ENCODE assay signal across 18 cellular contexts in genomic region chr6:42155293-42155692, GRCh38. TPM values are rescaled to one million over a fixed set of nuclear protein-coding genes. Genes with fewer than 3 reads are reported as not detected.
DNase-seq lines count a peak whose midpoint lies in the region; ATAC-seq and TF ChIP-seq lines count a peak whose summit lies in the region.
"Had no signal": no experiment of that assay in that cellular context is flagged by ENCODE, and none has a peak within 500 bp of the region (broad histone marks: within the 10 kb centered on the region; RNA-seq: fewer than 3 reads in every experiment).

No MANE protein-coding gene starts in this region.

- H3K27ac Mint-ChIP-seq in stimulated activated naive CD8-positive, alpha-beta T cell treated with anti-CD3 and anti-CD28 coated beads, Interleukin-15, amount 100 ng/mL, for 72 hours, result peak overlapping the region; percentile 28 to 57
- H3K27ac Mint-ChIP-seq in nephron progenitor cell, result no peak overlapping the region
- no peak overlapping the region for H3K27ac Mint-ChIP-seq in activated CD8-positive, alpha-beta T cell treated with anti-CD3 and anti-CD28 coated beads for 36 hours
- H3K27ac Mint-ChIP-seq: CD14-positive monocyte; CD4-positive, alpha-beta memory T cell had no signal

- POLR2A ChIA-PET in activated CD8-positive, alpha-beta T cell treated with anti-CD3 and anti-CD28 coated beads for 36 hours (lab: Charles Lee), result no interaction called here

- CTCF ChIA-PET in activated CD8-positive, alpha-beta T cell treated with anti-CD3 and anti-CD28 coated beads for 36 hours (lab: Charles Lee), result interaction anchor here (0.7 to 2.5 kb wide), 5 partner anchors 10 to 71 kb away, joined by 3 to 8 read pairs (median 4); no protein-coding TSS in a partner anchor

- DNase-seq in stimulated activated naive CD8-positive, alpha-beta T cell treated with anti-CD3 and anti-CD28 coated beads, Interleukin-15, amount 100 ng/mL, for 72 hours, result no peak
- DNase-seq in stimulated activated naive CD8-positive, alpha-beta T cell treated with anti-CD3 and anti-CD28 coated beads, Interleukin-15, Interleukin-2, amounts not matched to agents 100 U/mL and 50 U/mL, for 24 hours, result no peak
- DNase-seq in amniotic epithelial cell (ENCODE audit: low read depth) (peak; percentile 31), nephron progenitor cell (no peak)
- DNase-seq in activated CD8-positive, alpha-beta T cell treated with anti-CD3 and anti-CD28 coated beads for 36 hours, result no peak
- DNase-seq in activated CD4-positive, alpha-beta T cell treated with anti-CD3 and anti-CD28 coated beads, Interleukin-2, amount 50 U/mL, for 4 hours, result no peak
- DNase-seq: 8988T; CD4-positive, alpha-beta memory T cell; DMS153; DMS79; HCEC 1CT had no signal

- no peak overlapping the region for H3K4me3 Mint-ChIP-seq in stimulated activated naive CD8-positive, alpha-beta T cell treated with anti-CD3 and anti-CD28 coated beads, Interleukin-15, amount 100 ng/mL, for 72 hours
- H3K4me3 Mint-ChIP-seq in nephron progenitor cell, result no peak overlapping the region
- no peak overlapping the region for H3K4me3 Mint-ChIP-seq in activated CD8-positive, alpha-beta T cell treated with anti-CD3 and anti-CD28 coated beads for 36 hours
- H3K4me3 Mint-ChIP-seq: CD14-positive monocyte; CD4-positive, alpha-beta memory T cell had no signal

- H3K9me3 Mint-ChIP-seq in stimulated activated naive CD8-positive, alpha-beta T cell treated with anti-CD3 and anti-CD28 coated beads, Interleukin-15, amount 100 ng/mL, for 72 hours, result no peaks in the 10 kb centered on the region
- H3K9me3 Mint-ChIP-seq in nephron progenitor cell, result no peaks in the 10 kb centered on the region
- H3K9me3 Mint-ChIP-seq in activated CD8-positive, alpha-beta T cell treated with anti-CD3 and anti-CD28 coated beads for 36 hours, result no peaks in the 10 kb centered on the region
- H3K9me3 Mint-ChIP-seq: CD14-positive monocyte had no signal

- no peaks in the 10 kb centered on the region for H3K4me1 Mint-ChIP-seq in stimulated activated naive CD8-positive, alpha-beta T cell treated with anti-CD3 and anti-CD28 coated beads, Interleukin-15, amount 100 ng/mL, for 72 hours
- peaks cover 17% of the 10 kb centered on the region for H3K4me1 Mint-ChIP-seq in nephron progenitor cell
- H3K4me1 Mint-ChIP-seq in activated CD8-positive, alpha-beta T cell treated with anti-CD3 and anti-CD28 coated beads for 36 hours (ENCODE audit: low read depth), result no peaks in the 10 kb centered on the region
- H3K4me1 Mint-ChIP-seq: CD4-positive, alpha-beta memory T cell had no signal

- no peak for ATAC-seq in stimulated activated naive CD8-positive, alpha-beta T cell treated with anti-CD3 and anti-CD28 coated beads, Interleukin-15, amount 100 ng/mL, for 72 hours
- no peak for ATAC-seq in stimulated activated naive CD8-positive, alpha-beta T cell treated with anti-CD3 and anti-CD28 coated beads, Interleukin-15, Interleukin-2, amounts not matched to agents 100 U/mL and 50 U/mL, for 24 hours
- ATAC-seq in esophagus mucosa, result peak; percentile 44
- no peak for ATAC-seq in activated CD8-positive, alpha-beta T cell treated with anti-CD3 and anti-CD28 coated beads for 36 hours
- ATAC-seq: GM12878 had no signal

- TF ChIP-seq CTCF in nephron progenitor cell (IDR thresholded peaks at IDR 0.05), result no peak
- no peak for TF ChIP-seq CTCF in activated CD8-positive, alpha-beta T cell treated with anti-CD3 and anti-CD28 coated beads for 36 hours (IDR thresholded peaks at IDR 0.05)

- no peaks in the 10 kb centered on the region for H3K36me3 Mint-ChIP-seq in nephron progenitor cell (ENCODE audit: low read depth)
- no peaks in the 10 kb centered on the region for H3K36me3 Mint-ChIP-seq in activated CD8-positive, alpha-beta T cell treated with anti-CD3 and anti-CD28 coated beads for 36 hours (ENCODE audit: low read depth)
- H3K36me3 Mint-ChIP-seq: CD14-positive monocyte; CD4-positive, alpha-beta memory T cell had no signal

- H3K27me3 Mint-ChIP-seq in stimulated activated naive CD8-positive, alpha-beta T cell treated with anti-CD3 and anti-CD28 coated beads, Interleukin-15, amount 100 ng/mL, for 72 hours, result peaks cover 2% of the 10 kb centered on the region
- H3K27me3 Mint-ChIP-seq in nephron progenitor cell (ENCODE audit: low read depth, poor library complexity), result peaks cover 12% of the 10 kb centered on the region
- H3K27me3 Mint-ChIP-seq in activated CD8-positive, alpha-beta T cell treated with anti-CD3 and anti-CD28 coated beads for 36 hours, result no peaks in the 10 kb centered on the region

- intact Hi-C loops in activated CD8-positive, alpha-beta T cell treated with anti-CD3 and anti-CD28 coated beads for 36 hours (cut with micrococcal nuclease), result no loop called here

RNA-seq across cellular contexts. Expression of gene C6orf132, which starts 12.9 kb away (rescaled TPM):
- total RNA-seq in esophagus mucosa, result 216 TPM
- under 1 TPM; 0.13 to 0.18 TPM for total RNA-seq in activated CD8-positive, alpha-beta T cell treated with anti-CD3 and anti-CD28 coated beads for 36 hours
- total RNA-seq: CD4-positive, alpha-beta memory T cell; G401; H4 had no signal

RNA-seq across cellular contexts. Expression of gene GUCA1A, which starts 17.9 kb away (rescaled TPM):
- not detected for total RNA-seq in esophagus mucosa
- under 1 TPM in 1 of 2 experiments, not detected in 1; 0.20 TPM for total RNA-seq in activated CD8-positive, alpha-beta T cell treated with anti-CD3 and anti-CD28 coated beads for 36 hours
- total RNA-seq: A673; CD4-positive, alpha-beta memory T cell; G401; GM12878; H4; HT-29 had no signal

RNA-seq across cellular contexts. Expression of gene GUCA1B, which starts 39.5 kb away (rescaled TPM):
- total RNA-seq in esophagus mucosa, result 0.16 TPM
- 1 to 10 TPM; 1.9 to 2.6 TPM for total RNA-seq in activated CD8-positive, alpha-beta T cell treated with anti-CD3 and anti-CD28 coated beads for 36 hours
- total RNA-seq: G401, H4, HT-29 had no signal

Comparison
In these comparisons a context has a peak if more than half of its experiments do, and no peak if none do; other contexts are left out.
1. H3K27ac Mint-ChIP-seq: peak in stimulated activated naive CD8-positive, alpha-beta T cell treated with anti-CD3 and anti-CD28 coated beads, Interleukin-15, amount 100 ng/mL, for 72 hours (2 of 2); none in nephron progenitor cell (single experiment) and activated CD8-positive, alpha-beta T cell treated with anti-CD3 and anti-CD28 coated beads for 36 hours (single experiment).
2. RNA of gene C6orf132, which starts 12.9 kb away (total RNA-seq): 216 TPM in esophagus mucosa (single experiment); 0.13 to 0.18 TPM in activated CD8-positive, alpha-beta T cell treated with anti-CD3 and anti-CD28 coated beads for 36 hours; every median in the first group is over 100 times any median in the second.